20 cellular contexts compared by ENCODE assay signal in the genomic region with DNA sequence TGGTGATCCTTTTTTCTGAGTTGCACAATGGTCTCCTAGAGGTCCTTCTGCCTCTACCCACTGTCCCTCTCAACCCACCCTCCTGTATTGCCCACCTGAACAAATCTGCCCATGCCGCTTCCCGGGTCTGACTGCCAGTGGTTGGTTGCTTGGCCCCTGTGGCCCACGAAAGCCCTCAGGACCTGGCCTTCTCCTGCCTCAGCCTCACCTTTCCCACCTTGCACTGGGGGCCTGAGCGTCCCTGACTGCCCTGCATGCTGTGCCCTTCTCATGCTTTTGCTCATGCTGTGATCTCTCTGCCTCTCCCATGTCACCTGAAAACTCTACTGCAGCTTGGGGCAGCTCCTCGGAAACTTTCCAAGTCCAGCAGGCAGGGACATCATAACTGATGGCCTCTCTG. TPM values are rescaled to one million over a fixed set of nuclear protein-coding genes. Genes with fewer than 3 reads are reported as not detected.
DNase-seq lines count a peak whose midpoint lies in the region; ATAC-seq, FAIRE-seq and TF ChIP-seq lines count a peak whose summit lies in the region.
"Had no signal": no experiment of that assay in that cellular context is flagged by ENCODE, and none has a peak within 500 bp of the region (broad histone marks: within the 10 kb centered on the region; RNA-seq: fewer than 3 reads in every experiment).

No MANE protein-coding gene starts in this region.

- no peaks in the 10 kb centered on the region for H3K36me3 Mint-ChIP-seq in endodermal cell (ENCODE audit: low read depth)
- H3K36me3 Mint-ChIP-seq in activated CD4-positive, alpha-beta T cell treated with anti-CD3 and anti-CD28 coated beads, Interleukin-2, amount 10 ng/mL, durations not matched to agents 24 days and 14 days (ENCODE audit: low read depth) = no peaks in the 10 kb centered on the region

- no peak overlapping the region for H4K91ac ChIP-seq in neuronal stem cell (ENCODE audit: low read depth, low read length, poor library complexity)

- H3K9me3 ChIP-seq in endodermal cell (ENCODE audit: control insufficient read depth, low read length) (no peaks in the 10 kb centered on the region), neuronal stem cell (replicated peaks in 1 of 2; ENCODE audit: control insufficient read depth in 2 of 2, insufficient read depth in 1 of 2, low read depth in 1 of 2, low read length in 2 of 2) (no peaks in the 10 kb centered on the region)
- H3K9me3 ChIP-seq: BE2C had no signal

- H3K27me3 ChIP-seq in bronchial epithelial cell (ENCODE audit: control insufficient read depth, insufficient read depth, low read length) (no peaks in the 10 kb centered on the region), endodermal cell (ENCODE audit: control insufficient read depth, insufficient read depth, low read length, poor library complexity, severe bottlenecking) (peaks cover 11% of the 10 kb centered on the region), neuronal stem cell (ENCODE audit: control insufficient read depth in 3 of 3, insufficient read depth in 3 of 3, low read depth in 1 of 3, low read length in 3 of 3) (peaks cover 0 to 62% (median 13%) of the 10 kb centered on the region in 3 experiments)
- H3K27me3 ChIP-seq: BE2C had no signal

- intact Hi-C loops in activated CD4-positive, alpha-beta T cell treated with anti-CD3 and anti-CD28 coated beads, Interleukin-2, amount 10 ng/mL, durations not matched to agents 24 days and 14 days (cut with micrococcal nuclease) = no loop called here

- no peak overlapping the region for H4K8ac ChIP-seq in neuronal stem cell (ENCODE audit: low read depth, low read length)

- H3K4me1 Mint-ChIP-seq in endodermal cell = peaks cover 22% of the 10 kb centered on the region
- peaks cover 3% of the 10 kb centered on the region for H3K4me1 Mint-ChIP-seq in activated CD4-positive, alpha-beta T cell treated with anti-CD3 and anti-CD28 coated beads, Interleukin-2, amount 10 ng/mL, durations not matched to agents 24 days and 14 days

- no peaks in the 10 kb centered on the region for H3K9me3 Mint-ChIP-seq in endodermal cell
- no peaks in the 10 kb centered on the region for H3K9me3 Mint-ChIP-seq in activated CD4-positive, alpha-beta T cell treated with anti-CD3 and anti-CD28 coated beads, Interleukin-2, amount 10 ng/mL, durations not matched to agents 24 days and 14 days
- H3K9me3 Mint-ChIP-seq: CD4-positive, alpha-beta T cell; GM23338; H9 had no signal

- H2BK120ac ChIP-seq in neuronal stem cell (ENCODE audit: low read depth, low read length) = no peak overlapping the region

- H3K4me3 ChIP-seq in bronchial epithelial cell (ENCODE audit: low read depth, low read length) (no peak overlapping the region), endodermal cell (ENCODE audit: low read length) (no peak overlapping the region), neuronal stem cell (ENCODE audit: low read length in 2 of 2) (no peak overlapping the region)
- H3K4me3 ChIP-seq: GM23338 had no signal

- no peak overlapping the region for H3K18ac ChIP-seq in neuronal stem cell (ENCODE audit: low read length)

- no peak overlapping the region for H3K9ac ChIP-seq in endodermal cell (ENCODE audit: extremely low read depth, low read length, poor library complexity, severe bottlenecking)
- peak overlapping the region; percentile 38 for H3K9ac ChIP-seq in neuronal stem cell (ENCODE audit: low read depth, low read length, poor library complexity)

- ATAC-seq in GM21526 (IDR thresholded peaks at IDR 0.05; ENCODE audit: low FRiP score, unreplicated experiment) = no peak
- ATAC-seq: GM23338 had no signal

- 74 to 87% methylated on average over 4 to 5 of the region's 5 CpGs for WGBS in endodermal cell (ENCODE audit: insufficient coverage in 1 of 2, insufficient read length in 1 of 2), 2 experiments
- WGBS in neuronal stem cell (ENCODE audit: extremely low coverage in 2 of 2, insufficient read length in 2 of 2, insufficient replicate concordance in 1 of 2), 2 donors = no CpG with 5 or more reads among the region's 5 CpGs

- no peak for TF ChIP-seq CTCF in bronchial epithelial cell (IDR thresholded peaks at IDR 0.05; ENCODE audit: insufficient read depth, low read length, severe bottlenecking)
- TF ChIP-seq CTCF in endodermal cell (conservative IDR thresholded peaks at IDR 0.05) = no peak

- H3K4me3 Mint-ChIP-seq in endodermal cell = no peak overlapping the region
- no peak overlapping the region for H3K4me3 Mint-ChIP-seq in activated CD4-positive, alpha-beta T cell treated with anti-CD3 and anti-CD28 coated beads, Interleukin-2, amount 10 ng/mL, durations not matched to agents 24 days and 14 days
- H3K4me3 Mint-ChIP-seq: CD4-positive, alpha-beta T cell; GM23338; H9 had no signal

- no peak overlapping the region for H3K14ac ChIP-seq in neuronal stem cell (ENCODE audit: low read length)

- no peak overlapping the region for H2AFZ ChIP-seq in neuronal stem cell (ENCODE audit: low read length)
- H2AFZ ChIP-seq: GM23338 had no signal

- no peak overlapping the region for H3K27ac Mint-ChIP-seq in endodermal cell
- H3K27ac Mint-ChIP-seq in activated CD4-positive, alpha-beta T cell treated with anti-CD3 and anti-CD28 coated beads, Interleukin-2, amount 10 ng/mL, durations not matched to agents 24 days and 14 days = no peak overlapping the region
- H3K27ac Mint-ChIP-seq: CD4-positive, alpha-beta T cell; GM23338 had no signal

- no peak overlapping the region for H2BK15ac ChIP-seq in neuronal stem cell (ENCODE audit: low read length)

- H3K27ac ChIP-seq in endodermal cell (ENCODE audit: low read depth, low read length) (no peak overlapping the region), neuronal stem cell (replicated peaks; ENCODE audit: low read length) (no peak overlapping the region)
- H3K27ac ChIP-seq: C4-2B had no signal

- H3K4me1 ChIP-seq in endodermal cell (ENCODE audit: control insufficient read depth, insufficient read depth, low read length) = peaks cover 14% of the 10 kb centered on the region
- H3K4me1 ChIP-seq in neuronal stem cell (ENCODE audit: control insufficient read depth in 2 of 2, insufficient read depth in 1 of 2, low read depth in 1 of 2, low read length in 2 of 2) = peaks cover 0 to 2% of the 10 kb centered on the region in 2 donors

- no peak overlapping the region for H2BK5ac ChIP-seq in neuronal stem cell (ENCODE audit: low read length)

- H3K36me3 ChIP-seq in bronchial epithelial cell (ENCODE audit: control insufficient read depth, insufficient read depth, low read length) = no peaks in the 10 kb centered on the region
- H3K36me3 ChIP-seq in endodermal cell (ENCODE audit: control insufficient read depth, insufficient read depth, low read length) = no peaks in the 10 kb centered on the region
- H3K36me3 ChIP-seq in neuronal stem cell (replicated peaks in 1 of 2; ENCODE audit: control insufficient read depth in 2 of 2, insufficient read depth in 2 of 2, low read length in 2 of 2) = no peaks in the 10 kb centered on the region
- H3K36me3 ChIP-seq: BE2C had no signal

- no peak for DNase-seq in bronchial epithelial cell (ENCODE audit: low read depth)
- peak; percentile 41 for DNase-seq in endodermal cell
- no peak for DNase-seq in neuronal stem cell (ENCODE audit: low spot score)
- no peak for DNase-seq in glomerular visceral epithelial cell (ENCODE audit: extremely low spot score)
- no peak for DNase-seq in activated CD4-positive, alpha-beta T cell treated with anti-CD3 and anti-CD28 coated beads, Interleukin-2, amount 10 ng/mL, durations not matched to agents 24 days and 14 days
- DNase-seq: ACHN; BE2C; CD4-positive, alpha-beta T cell; DMS153; DMS79; GDM1; H9; IMR-90 had no signal

- H2AK5ac ChIP-seq in neuronal stem cell (ENCODE audit: low read depth, low read length) = no peak overlapping the region

- H2BK12ac ChIP-seq in neuronal stem cell (ENCODE audit: low read length) = peak overlapping the region; percentile 7

- FAIRE-seq in bronchial epithelial cell (lab: Jason Lieb, UNC) = peak; percentile 23
- FAIRE-seq: A204.1, GM12892, GM18507, HTR-8/SVneo had no signal

- peaks cover 4% of the 10 kb centered on the region for H3K79me1 ChIP-seq in neuronal stem cell (ENCODE audit: low read depth, low read length)

- no peak overlapping the region for H3K23ac ChIP-seq in neuronal stem cell (ENCODE audit: low read depth, low read length, poor library complexity)

- no peak overlapping the region for H3K4me2 ChIP-seq in neuronal stem cell (ENCODE audit: insufficient read depth, low read length, poor library complexity, severe bottlenecking)
- H3K4me2 ChIP-seq: GM23338 had no signal

- no peak overlapping the region for H3K4ac ChIP-seq in neuronal stem cell (ENCODE audit: low read length)

- peaks cover 48% of the 10 kb centered on the region for H3K27me3 Mint-ChIP-seq in endodermal cell (ENCODE audit: insufficient read depth)
- peaks cover 5% of the 10 kb centered on the region for H3K27me3 Mint-ChIP-seq in activated CD4-positive, alpha-beta T cell treated with anti-CD3 and anti-CD28 coated beads, Interleukin-2, amount 10 ng/mL, durations not matched to agents 24 days and 14 days
- H3K27me3 Mint-ChIP-seq: CD4-positive, alpha-beta T cell had no signal

RNA-seq across cellular contexts. Expression of a gene that starts 13.8 kb away (rescaled TPM):
- total RNA-seq in bronchial epithelial cell = 2.9 and 6.0 TPM in 2 replicates
- total RNA-seq in endodermal cell = 10 to 100 TPM; 53.3 to 60.3 TPM
- polyA plus RNA-seq in endodermal cell (2013, experiment 1 of 2) = 44.5 TPM
- 40.5 TPM for polyA plus RNA-seq in endodermal cell (2013, experiment 2 of 2)
- polyA plus RNA-seq in neuronal stem cell (2013, experiment 1 of 2) = 20.0 TPM
- 21.1 TPM for polyA plus RNA-seq in neuronal stem cell (2013, experiment 2 of 2)
- 121 and 128 TPM in 2 replicates for total RNA-seq in activated CD4-positive, alpha-beta T cell treated with anti-CD3 and anti-CD28 coated beads, Interleukin-2, amount 10 ng/mL, durations not matched to agents 24 days and 14 days

RNA-seq across cellular contexts. Expression of a gene that starts 34.6 kb away (rescaled TPM):
- total RNA-seq in bronchial epithelial cell = 0.64 TPM in 1 of 2 replicates, not detected in the other
- 10 to 100 TPM; 16.8 to 26.8 TPM for total RNA-seq in endodermal cell
- 24.6 TPM for polyA plus RNA-seq in endodermal cell (2013, experiment 1 of 2)
- 22.9 TPM for polyA plus RNA-seq in endodermal cell (2013, experiment 2 of 2)
- polyA plus RNA-seq in neuronal stem cell (2013, experiment 1 of 2) = 132 TPM
- 128 TPM for polyA plus RNA-seq in neuronal stem cell (2013, experiment 2 of 2)
- total RNA-seq in activated CD4-positive, alpha-beta T cell treated with anti-CD3 and anti-CD28 coated beads, Interleukin-2, amount 10 ng/mL, durations not matched to agents 24 days and 14 days = 6.1 and 7.1 TPM in 2 replicates
- total RNA-seq: IMR-90 had no signal

RNA-seq across cellular contexts. Expression of a gene that starts 37.1 kb away (rescaled TPM):
- total RNA-seq in bronchial epithelial cell (36.6 and 47.5 TPM in 2 replicates), endodermal cell (10 to 100 TPM; 38.9 to 44.8 TPM)
- 65.6 TPM for polyA plus RNA-seq in endodermal cell (2013, experiment 1 of 2)
- 58.9 TPM for polyA plus RNA-seq in endodermal cell (2013, experiment 2 of 2)
- polyA plus RNA-seq in neuronal stem cell (2013, experiment 1 of 2) = 74.6 TPM
- 76.9 TPM for polyA plus RNA-seq in neuronal stem cell (2013, experiment 2 of 2)
- 45.2 and 47.5 TPM in 2 replicates for total RNA-seq in activated CD4-positive, alpha-beta T cell treated with anti-CD3 and anti-CD28 coated beads, Interleukin-2, amount 10 ng/mL, durations not matched to agents 24 days and 14 days

RNA-seq across cellular contexts. Expression of a gene that starts 37.6 kb away (rescaled TPM):
- 6.5 and 9.0 TPM in 2 replicates for total RNA-seq in bronchial epithelial cell
- total RNA-seq in endodermal cell = 10 to 100 TPM; 10.6 to 12.9 TPM
- polyA plus RNA-seq in endodermal cell (2013, experiment 1 of 2) = 10.5 TPM
- polyA plus RNA-seq in endodermal cell (2013, experiment 2 of 2) = 8.3 TPM
- 10.9 TPM for polyA plus RNA-seq in neuronal stem cell (2013, experiment 1 of 2)
- polyA plus RNA-seq in neuronal stem cell (2013, experiment 2 of 2) = 10.9 TPM
- total RNA-seq in activated CD4-positive, alpha-beta T cell treated with anti-CD3 and anti-CD28 coated beads, Interleukin-2, amount 10 ng/mL, durations not matched to agents 24 days and 14 days = 12.7 and 14.0 TPM in 2 replicates
